Comparison of ENCODE assay signal across 24 cellular contexts in genomic region chr17:19746517-19746916, GRCh38. TPM values are rescaled to one million over a fixed set of nuclear protein-coding genes. Genes with fewer than 3 reads are reported as not detected.
DNase-seq lines count a peak whose midpoint lies in the region; ATAC-seq, FAIRE-seq and TF ChIP-seq lines count a peak whose summit lies in the region.
"Had no signal": no experiment of that assay in that cellular context is flagged by ENCODE, and none has a peak within 500 bp of the region (broad histone marks: within the 10 kb centered on the region; RNA-seq: fewer than 3 reads in every experiment).

No MANE protein-coding gene starts in this region.

- peaks cover 27% of the 10 kb centered on the region for H3K79me2 ChIP-seq in PC-9 (ENCODE audit: low read depth)

- H3K4me3 ChIP-seq in PC-9 (peak overlapping the region; percentile 76; the same call in 1 of the 2 replicates), esophagus squamous epithelium (peak overlapping the region; percentile 27 to 56 (median 49)), transverse colon (no peak overlapping the region)
- H3K4me3 ChIP-seq: BLaER1 treated with 17β-estradiol and CSF1 and Interleukin-3, amounts not matched to agents 10 nM and 100 nM; GM23248; HAP-1; SK-N-MC had no signal

- DNase-seq in GM12891 (ENCODE audit: insufficient read length, low spot score) (no peak), PC-9 (no peak), esophagus squamous epithelium (lab: John Stamatoyannopoulos, UW) (no peak), transverse colon (no peak), NCI-H1694 (lab: John Stamatoyannopoulos, UW) (no peak)
- no peak for DNase-seq in activated naive CD4-positive, alpha-beta T cell treated with anti-CD3 and anti-CD28 coated beads, Interleukin-2, amount 50 U/mL, for 16 hours
- DNase-seq: AML-193; CD4-positive, alpha-beta T cell; GM23248; Karpas-422; NCI-H1092 treated with DMSO at 0.1 percent for 48 hours; NCI-H1436 treated with DMSO at 0.1 percent for 48 hours; NCI-H1930; NCI-H446; NCI-H526; RPMI8226; SIG-M5 had no signal

- H3K4me3 Mint-ChIP-seq in stimulated activated memory B cell treated with anti-CD40 and anti-IgM and Interleukin-4, amounts not matched to agents 10 μg/mL and 1 μg/mL and 100 μg/mL, for 72 hours: no peak overlapping the region
- H3K4me3 Mint-ChIP-seq: CD4-positive, alpha-beta T cell had no signal

- BruUV-seq in PC-9 (replicated peaks; lab: Mats Ljungman, UMichigan): no TSS peak

- H3K27me3 Mint-ChIP-seq in stimulated activated memory B cell treated with anti-CD40 and anti-IgM and Interleukin-4, amounts not matched to agents 10 μg/mL and 1 μg/mL and 100 μg/mL, for 72 hours: peaks cover 21% of the 10 kb centered on the region
- H3K27me3 Mint-ChIP-seq: CD4-positive, alpha-beta T cell had no signal

- TF ChIP-seq POLR2A in GM12891 (IDR thresholded peaks at IDR 0.05; ENCODE audit: low read depth, low read length) (no peak), esophagus squamous epithelium (IDR thresholded peaks at IDR 0.05) (no peak), transverse colon (IDR thresholded peaks at IDR 0.05) (no peak)

- intact Hi-C loops in PC-9 (cut with micrococcal nuclease; ENCODE audit: unreplicated experiment): no loop called here
- intact Hi-C loops in esophagus squamous epithelium (cut with DNase I): no loop called here
- intact Hi-C loops in transverse colon (cut with DNase I; ENCODE audit: low total_unique reads): loop anchor here (5.0 kb wide), 1 partner anchor 99 kb away; the partner anchor contains the start of gene ALDH3A2

- H3F3A ChIP-seq in PC-9 (ENCODE audit: insufficient read depth, low read depth): peaks cover 65% of the 10 kb centered on the region

- H3K9me2 ChIP-seq in PC-9 (ENCODE audit: insufficient read depth): no peaks in the 10 kb centered on the region

- H3K36me3 ChIP-seq in PC-9 (ENCODE audit: low read depth) (no peaks in the 10 kb centered on the region; the same call in 1 of the 2 replicates), esophagus squamous epithelium (peaks cover 0 to 22% (median 0%) of the 10 kb centered on the region in 3 donors), transverse colon (no peaks in the 10 kb centered on the region)
- H3K36me3 ChIP-seq: BLaER1 treated with 17β-estradiol and CSF1 and Interleukin-3, amounts not matched to agents 10 nM and 100 nM; HAP-1 had no signal

- POLR2A ChIA-PET in PC-9 (lab: Charles Lee; ENCODE audit: unreplicated experiment): interaction anchor here (0.5 to 0.7 kb wide), 3 partner anchors 18 to 229 kb away, joined by 4 to 7 read pairs (median 6); no protein-coding TSS in a partner anchor

- CTCF ChIA-PET in PC-9 (lab: Charles Lee): no interaction called here

- H3K4me2 ChIP-seq in PC-9: peak overlapping the region; percentile 95
- H3K4me2 ChIP-seq: BLaER1 treated with 17β-estradiol and CSF1 and Interleukin-3, amounts not matched to agents 10 nM and 100 nM had no signal

- 52 to 60% methylated on average over 20 of the region's 20 CpGs for WGBS in esophagus squamous epithelium, 2 donors
- WGBS in transverse colon (ENCODE audit: low coverage in 1 of 2), 2 donors: 91 to 92% methylated on average over 19 to 20 of the region's 20 CpGs

- no peaks in the 10 kb centered on the region for H3K36me3 Mint-ChIP-seq in stimulated activated memory B cell treated with anti-CD40 and anti-IgM and Interleukin-4, amounts not matched to agents 10 μg/mL and 1 μg/mL and 100 μg/mL, for 72 hours

- no peak for TF ChIP-seq EP300 in transverse colon (IDR thresholded peaks at IDR 0.05; ENCODE audit: low read depth)

- no peak overlapping the region for H3K27ac Mint-ChIP-seq in stimulated activated memory B cell treated with anti-CD40 and anti-IgM and Interleukin-4, amounts not matched to agents 10 μg/mL and 1 μg/mL and 100 μg/mL, for 72 hours
- H3K27ac Mint-ChIP-seq: CD4-positive, alpha-beta T cell had no signal

- FAIRE-seq in GM12891 (lab: Jason Lieb, UNC): no peak
- FAIRE-seq: A204.1, D721Med, HepG2 had no signal

- H3K9me3 ChIP-seq in PC-9 (ENCODE audit: insufficient read depth, low read depth) (no peaks in the 10 kb centered on the region), esophagus squamous epithelium (no peaks in the 10 kb centered on the region), transverse colon (no peaks in the 10 kb centered on the region)
- H3K9me3 ChIP-seq: BLaER1 treated with 17β-estradiol and CSF1 and Interleukin-3, amounts not matched to agents 10 nM and 100 nM; HAP-1 had no signal

- H3K27ac ChIP-seq in PC-9 (no peak overlapping the region; the same call in 1 of the 2 replicates), esophagus squamous epithelium (peak overlapping the region; percentile 81 to 95 (median 88)), transverse colon (peak overlapping the region in 3 of 4 donors; percentile 72 to 88 (median 80))
- H3K27ac ChIP-seq: BLaER1 treated with 17β-estradiol and CSF1 and Interleukin-3, amounts not matched to agents 10 nM and 100 nM; GM23248; SK-N-MC had no signal

- no peaks in the 10 kb centered on the region for H3K9me3 Mint-ChIP-seq in stimulated activated memory B cell treated with anti-CD40 and anti-IgM and Interleukin-4, amounts not matched to agents 10 μg/mL and 1 μg/mL and 100 μg/mL, for 72 hours
- H3K9me3 Mint-ChIP-seq: CD4-positive, alpha-beta T cell had no signal

- TF ChIP-seq CTCF in PC-9 (conservative IDR thresholded peaks at IDR 0.05): no peak
- no peak for TF ChIP-seq CTCF in esophagus squamous epithelium (IDR thresholded peaks at IDR 0.05)
- no peak for TF ChIP-seq CTCF in transverse colon (IDR thresholded peaks at IDR 0.05)

- in situ Hi-C loops in transverse colon (cut with MboI; ENCODE audit: low pct_ligation_motif_present in 1 of 4, low pct_unique_long_range_greater_than_20kb in 1 of 4, low sequenced_read_pairs in 3 of 4): no loop called here

- H3K27me3 ChIP-seq in PC-9 (ENCODE audit: insufficient read depth, low read depth) (no peaks in the 10 kb centered on the region), esophagus squamous epithelium (no peaks in the 10 kb centered on the region), transverse colon (no peaks in the 10 kb centered on the region)
- H3K27me3 ChIP-seq: BLaER1 treated with 17β-estradiol and CSF1 and Interleukin-3, amounts not matched to agents 10 nM and 100 nM had no signal

- peaks cover 59% of the 10 kb centered on the region for H3K4me1 ChIP-seq in PC-9 (replicated peaks; ENCODE audit: insufficient read depth)
- H3K4me1 ChIP-seq in esophagus squamous epithelium: peaks cover 31 to 99% (median 39%) of the 10 kb centered on the region in 3 donors
- peaks cover 5 to 33% (median 25%) of the 10 kb centered on the region in 4 donors for H3K4me1 ChIP-seq in transverse colon

- H4K20me1 ChIP-seq in PC-9 (ENCODE audit: insufficient read depth): no peaks in the 10 kb centered on the region
- H4K20me1 ChIP-seq: BLaER1 treated with 17β-estradiol and CSF1 and Interleukin-3, amounts not matched to agents 10 nM and 100 nM had no signal

- peaks cover 13% of the 10 kb centered on the region for H3K4me1 Mint-ChIP-seq in stimulated activated memory B cell treated with anti-CD40 and anti-IgM and Interleukin-4, amounts not matched to agents 10 μg/mL and 1 μg/mL and 100 μg/mL, for 72 hours

- no peak overlapping the region for H2AFZ ChIP-seq in PC-9
- H2AFZ ChIP-seq: GM23248 had no signal

- ATAC-seq in stimulated activated memory B cell treated with anti-CD40 and anti-IgM and Interleukin-4, amounts not matched to agents 10 μg/mL and 1 μg/mL and 100 μg/mL, for 72 hours: no peak
- ATAC-seq: HepG2 had no signal

TF ChIP-seq in GM12891, 5 proteins besides CTCF, POLR2A, EP300 and RAD21:
- no peak for TF ChIP-seq SPI1 (IDR thresholded peaks at IDR 0.05; ENCODE audit: low read depth, low read length)
- TF ChIP-seq POU2F2 (IDR thresholded peaks at IDR 0.05; ENCODE audit: low read depth, low read length): 0 out of 2 replicates have a peak, but pooled peaks have one; percentile 40

RNA-seq across cellular contexts. Expression of gene ALDH3A1, which starts 1.6 kb away (rescaled TPM):
- polyA plus RNA-seq in GM12891 (2012; ENCODE audit: low read depth, missing spikeins): 1.1 TPM
- total RNA-seq in PC-9 (2021) (1,620 and 1,906 TPM in 2 replicates), esophagus squamous epithelium (1,000 to 10,000 TPM in 1 of 4 donors, 100 to 1,000 TPM in 3; 480 to 2,454 (median 606) TPM), transverse colon (10 to 100 TPM in 1 of 4 donors, 1 to 10 TPM in 3; 1.2 to 15.3 (median 3.4) TPM)
- total RNA-seq: CD4-positive, alpha-beta T cell had no signal

RNA-seq across cellular contexts. Expression of gene SLC47A2, which starts 30.1 kb away (rescaled TPM):
- not detected for polyA plus RNA-seq in GM12891 (2012; ENCODE audit: low read depth, missing spikeins)
- total RNA-seq in PC-9 (2021) (38.9 and 42.6 TPM in 2 replicates), esophagus squamous epithelium (1 to 10 TPM in 1 of 4 donors, under 1 TPM in 2, not detected in 1; 0.56 to 2.2 (median 0.76) TPM), transverse colon (1 to 10 TPM in 1 of 4 donors, under 1 TPM in 2, not detected in 1; 0.27 to 1.1 (median 0.32) TPM)
- total RNA-seq: CD4-positive, alpha-beta T cell; GM23248 had no signal
- polyA plus RNA-seq: GM23248, HepG2 had no signal

Comparison
In these comparisons a context has a peak if more than half of its experiments do, and no peak if none do; other contexts are left out.
1. H3K4me3 ChIP-seq: peak in PC-9 (single experiment) and esophagus squamous epithelium (4 of 4); none in transverse colon (0 of 4).
2. RNA of gene ALDH3A1, which starts 1.6 kb away (total RNA-seq): 1,620 to 1,906 TPM in PC-9 and 480 to 2,454 TPM in esophagus squamous epithelium; 1.2 to 15.3 TPM in transverse colon; every median in the first group is over 10 times any median in the second.
3. RNA of gene SLC47A2, which starts 30.1 kb away (total RNA-seq): 38.9 to 42.6 TPM in PC-9; 0.56 to 2.2 TPM in esophagus squamous epithelium and 0.27 to 1.1 TPM in transverse colon; every median in the first group is over 10 times any median in the second.